In genomic region chr1:7810395-7810794, GRCh38 we compare ENCODE assay signal across 9 cellular contexts. TPM values are rescaled to one million over a fixed set of nuclear protein-coding genes. Genes with fewer than 3 reads are reported as not detected.
DNase-seq lines count a peak whose midpoint lies in the region; TF ChIP-seq lines count a peak whose summit lies in the region.
"Had no signal": no experiment of that assay in that cellular context is flagged by ENCODE, and none has a peak within 500 bp of the region (broad histone marks: within the 10 kb centered on the region; RNA-seq: fewer than 3 reads in every experiment).

No MANE protein-coding gene starts in this region.

- peaks cover 13% of the 10 kb centered on the region for H3K9me3 Mint-ChIP-seq in activated T-cell treated with anti-CD3 and anti-CD28 coated beads, Interleukin-2, amount 50 U/mL, for 24 hours
- H3K9me3 Mint-ChIP-seq in chondrocyte (ENCODE audit: low read depth) = peaks cover 19% of the 10 kb centered on the region

- H3K4me1 ChIP-seq in tibial nerve = no peaks in the 10 kb centered on the region

- peaks cover 0 to 82% (median 32%) of the 10 kb centered on the region in 3 donors for H3K36me3 ChIP-seq in tibial nerve

- peaks cover 52% of the 10 kb centered on the region for H3K36me3 Mint-ChIP-seq in activated T-cell treated with anti-CD3 and anti-CD28 coated beads, Interleukin-2, amount 50 U/mL, for 24 hours (ENCODE audit: low read depth)
- H3K36me3 Mint-ChIP-seq in chondrocyte (ENCODE audit: low read depth) = peaks cover 23% of the 10 kb centered on the region

- DNase-seq in activated T-cell treated with anti-CD3 and anti-CD28 coated beads for 48 hours (ENCODE audit: low read depth) (peak; percentile 25), RPMI7951 (ENCODE audit: low read depth) (peak; percentile 89), fibroblast of peridontal ligament (ENCODE audit: extremely low read depth) (peak; percentile 81), tibial nerve (ENCODE audit: low spot score in 2 of 2) (no peak), chondrocyte (ENCODE audit: low spot score) (no peak), posterior vena cava (ENCODE audit: low spot score) (no peak)
- DNase-seq in activated T-cell treated with anti-CD3 and anti-CD28 coated beads, Interleukin-2, amount 50 U/mL, for 24 hours = no peak
- peak; percentile 34 to 39 for DNase-seq in stimulated activated CD8-positive, alpha-beta memory T cell treated with anti-CD3 and anti-CD28 coated beads, Interleukin-15, amount 100 ng/mL, for 48 hours (ENCODE audit: low read depth in 2 of 2)
- DNase-seq: mucosa of descending colon had no signal

- no peaks in the 10 kb centered on the region for H3K27me3 ChIP-seq in tibial nerve

- WGBS in tibial nerve, 2 donors = 60 to 63% methylated on average over 7 of the region's 7 CpGs

- no peak for TF ChIP-seq POLR2A in tibial nerve (IDR thresholded peaks at IDR 0.05)

- TF ChIP-seq CTCF in tibial nerve (IDR thresholded peaks at IDR 0.05) = no peak
- no peak for TF ChIP-seq CTCF in chondrocyte (IDR thresholded peaks at IDR 0.05)

- no peaks in the 10 kb centered on the region for H3K27me3 Mint-ChIP-seq in activated T-cell treated with anti-CD3 and anti-CD28 coated beads, Interleukin-2, amount 50 U/mL, for 24 hours
- H3K27me3 Mint-ChIP-seq in chondrocyte (ENCODE audit: low read depth) = no peaks in the 10 kb centered on the region

- H3K27ac ChIP-seq in tibial nerve = no peak overlapping the region

- H3K4me3 ChIP-seq in tibial nerve = no peak overlapping the region
- H3K4me3 ChIP-seq: mucosa of descending colon had no signal

- H3K4me3 Mint-ChIP-seq in activated T-cell treated with anti-CD3 and anti-CD28 coated beads, Interleukin-2, amount 50 U/mL, for 24 hours = no peak overlapping the region
- H3K4me3 Mint-ChIP-seq in chondrocyte (ENCODE audit: unreplicated experiment) = no peak overlapping the region

- H3K27ac Mint-ChIP-seq in activated T-cell treated with anti-CD3 and anti-CD28 coated beads, Interleukin-2, amount 50 U/mL, for 24 hours = no peak overlapping the region
- H3K27ac Mint-ChIP-seq in chondrocyte (ENCODE audit: unreplicated experiment) = no peak overlapping the region

- peaks cover 0 to 11% (median 4%) of the 10 kb centered on the region in 4 donors for H3K9me3 ChIP-seq in tibial nerve

- TF ChIP-seq EP300 in tibial nerve (IDR thresholded peaks at IDR 0.05) = no peak

- H3K4me1 Mint-ChIP-seq in activated T-cell treated with anti-CD3 and anti-CD28 coated beads, Interleukin-2, amount 50 U/mL, for 24 hours (ENCODE audit: low read depth) = peaks cover 2% of the 10 kb centered on the region
- H3K4me1 Mint-ChIP-seq in chondrocyte (ENCODE audit: low read depth) = peaks cover 3% of the 10 kb centered on the region

- intact Hi-C loops in posterior vena cava (cut with DNase I) = loop anchor here in 1 of 2 donors (10.0 kb wide), 1 partner anchor 84 kb away; no protein-coding TSS in a partner anchor

RNA-seq across cellular contexts. Expression of gene PER3, which starts 26.3 kb away (rescaled TPM):
- 11.8 and 14.9 TPM in 2 replicates for total RNA-seq in RPMI7951 (2014; rRNA removed; shearing (Covaris generic))
- 10 to 100 TPM; 21.6 to 49.8 (median 35.8) TPM for total RNA-seq in tibial nerve
- 4.1 to 6.0 TPM (median 4.2 TPM) in 3 replicates for total RNA-seq in chondrocyte
- 10 to 100 TPM; 11.3 to 19.0 TPM for total RNA-seq in posterior vena cava

RNA-seq across cellular contexts. Expression of gene VAMP3, which starts 39.3 kb away (rescaled TPM):
- total RNA-seq in RPMI7951 (2014; rRNA removed; shearing (Covaris generic)) = 140 and 167 TPM in 2 replicates
- total RNA-seq in tibial nerve = 100 to 1,000 TPM in 2 of 4 donors, 10 to 100 TPM in 2; 86.1 to 147 (median 107) TPM
- 103 to 111 TPM (median 110 TPM) in 3 replicates for total RNA-seq in chondrocyte
- total RNA-seq in posterior vena cava = 100 to 1,000 TPM; 101 to 119 TPM

RNA-seq across cellular contexts. Expression of gene UTS2, which starts 42.5 kb away (rescaled TPM):
- 0.10 TPM in 1 of 2 replicates, not detected in the other for total RNA-seq in RPMI7951 (2014; rRNA removed; shearing (Covaris generic))
- total RNA-seq in tibial nerve (under 1 TPM in 1 of 4 donors, not detected in 3; 0.84 TPM), chondrocyte (not detected in 3 replicates), posterior vena cava (1 to 10 TPM in 1 of 2 donors, not detected in 1; 1.3 TPM)

Comparison
In these comparisons a context has a peak if more than half of its experiments do, and no peak if none do; other contexts are left out.
1. DNase-seq: peak in activated T-cell treated with anti-CD3 and anti-CD28 coated beads for 48 hours (single experiment), RPMI7951 (single experiment), fibroblast of peridontal ligament (single experiment) and stimulated activated CD8-positive, alpha-beta memory T cell treated with anti-CD3 and anti-CD28 coated beads, Interleukin-15, amount 100 ng/mL, for 48 hours (2 of 2); none in activated T-cell treated with anti-CD3 and anti-CD28 coated beads, Interleukin-2, amount 50 U/mL, for 24 hours (single experiment), tibial nerve (0 of 2), chondrocyte (single experiment) and posterior vena cava (single experiment).